ENCODE assay signal across 17 cellular contexts in the genomic region with DNA sequence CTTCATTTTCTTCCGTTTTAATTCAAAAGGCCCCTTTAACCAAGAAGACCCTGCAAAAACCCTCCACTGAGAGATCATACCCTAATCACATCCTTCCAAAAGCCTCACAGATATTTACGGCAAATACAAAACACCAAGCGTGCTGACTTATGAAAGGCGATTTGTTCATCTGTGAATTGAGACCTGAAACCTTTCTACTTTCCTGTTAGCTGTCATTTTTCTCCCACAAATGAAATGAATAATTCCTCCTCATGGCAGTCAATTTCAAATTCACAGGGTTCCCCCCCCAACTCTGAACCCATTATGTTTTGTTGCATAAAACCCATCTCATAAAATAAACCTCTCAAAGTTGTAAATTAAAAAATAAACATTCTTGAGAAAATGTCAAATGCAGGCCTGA.
DNase-seq lines count a peak whose midpoint lies in the region; ATAC-seq and TF ChIP-seq lines count a peak whose summit lies in the region.
"Had no signal": no experiment of that assay in that cellular context is flagged by ENCODE, and none has a peak within 500 bp of the region (broad histone marks: within the 10 kb centered on the region; RNA-seq: fewer than 3 reads in every experiment).

No MANE protein-coding gene starts in this region.

- peaks cover 3% of the 10 kb centered on the region for H3K27me3 Mint-ChIP-seq in nephron progenitor cell (ENCODE audit: low read depth, poor library complexity)
- H3K27me3 Mint-ChIP-seq: CD8-positive, alpha-beta memory T cell had no signal

- no peak overlapping the region for H3K4me3 ChIP-seq in gastroesophageal sphincter
- H3K4me3 ChIP-seq: MG63 had no signal

- no peak overlapping the region for H3K4me3 Mint-ChIP-seq in nephron progenitor cell
- H3K4me3 Mint-ChIP-seq: CD8-positive, alpha-beta memory T cell had no signal

- WGBS in gastroesophageal sphincter (ENCODE audit: low coverage in 1 of 2), 2 donors = 94 to 95% methylated on average over 4 of the region's 4 CpGs

- peak overlapping the region; percentile 35 for H3K27ac Mint-ChIP-seq in nephron progenitor cell
- H3K27ac Mint-ChIP-seq: CD8-positive, alpha-beta memory T cell had no signal

- CTCF ChIA-PET in GM10248 (lab: Yijun Ruan, JAX) = interaction anchor here (1.0 to 2.8 kb wide), 2 partner anchors 27 to 33 kb away, joined by 4 to 12 read pairs; no protein-coding TSS in a partner anchor

- intact Hi-C loops in posterior vena cava (cut with DNase I) = no loop called here

- no peaks in the 10 kb centered on the region for H3K36me3 ChIP-seq in gastroesophageal sphincter
- H3K36me3 ChIP-seq: MG63 had no signal

- H3K36me3 Mint-ChIP-seq in nephron progenitor cell (ENCODE audit: low read depth) = peaks cover 32% of the 10 kb centered on the region
- H3K36me3 Mint-ChIP-seq: CD8-positive, alpha-beta memory T cell had no signal

- H3K9me3 Mint-ChIP-seq in nephron progenitor cell = peaks cover 26% of the 10 kb centered on the region

- TF ChIP-seq POLR2A in gastroesophageal sphincter (IDR thresholded peaks at IDR 0.05) = no peak

- POLR2A ChIA-PET in GM10248 (lab: Yijun Ruan, JAX) = no interaction called here

- peaks cover 1 to 78% (median 10%) of the 10 kb centered on the region in 3 donors for H3K4me1 ChIP-seq in gastroesophageal sphincter

- H3K27me3 ChIP-seq in gastroesophageal sphincter = no peaks in the 10 kb centered on the region
- H3K27me3 ChIP-seq: MG63 had no signal

- no peak overlapping the region for H3K27ac ChIP-seq in gastroesophageal sphincter

- no peak for TF ChIP-seq EP300 in gastroesophageal sphincter (IDR thresholded peaks at IDR 0.05)

- TF ChIP-seq CTCF in GM10248 (IDR thresholded peaks at IDR 0.05; ENCODE audit: control extremely low read depth, extremely low read depth, low read depth, missing control alignments) (no peak), nephron progenitor cell (IDR thresholded peaks at IDR 0.05) (no peak), gastroesophageal sphincter (IDR thresholded peaks at IDR 0.05) (no peak)

- DNase-seq in GM10248 (ENCODE audit: extremely low spot score) (peak; percentile 19), nephron progenitor cell (no peak), cerebellum (ENCODE audit: low spot score) (no peak), posterior vena cava (ENCODE audit: low spot score) (no peak), NCI-H1436 treated with DMSO at 0.1 percent for 48 hours (lab: John Stamatoyannopoulos, UW) (no peak)
- DNase-seq: CD8-positive, alpha-beta memory T cell; DMS79 treated with DMSO at 0.1 percent for 48 hours; GOT3; IMR-90; Karpas-422; MG63; NCI-H1105; NCI-H1694 treated with DMSO at 0.1 percent for 48 hours; NCI-H446 had no signal

- no peaks in the 10 kb centered on the region for H3K9me3 ChIP-seq in gastroesophageal sphincter
- H3K9me3 ChIP-seq: MG63 had no signal

- peak; percentile 52 for ATAC-seq in GM21526 (IDR thresholded peaks at IDR 0.05; ENCODE audit: low FRiP score, unreplicated experiment)
- peak; percentile 64 for ATAC-seq in HG03442 (IDR thresholded peaks at IDR 0.05; ENCODE audit: unreplicated experiment)
- no peak for ATAC-seq in gastroesophageal sphincter

- peaks cover 49% of the 10 kb centered on the region for H3K4me1 Mint-ChIP-seq in nephron progenitor cell
- H3K4me1 Mint-ChIP-seq: CD8-positive, alpha-beta memory T cell had no signal
